1 cellular context compared by ENCODE assay signal in the genomic region with DNA sequence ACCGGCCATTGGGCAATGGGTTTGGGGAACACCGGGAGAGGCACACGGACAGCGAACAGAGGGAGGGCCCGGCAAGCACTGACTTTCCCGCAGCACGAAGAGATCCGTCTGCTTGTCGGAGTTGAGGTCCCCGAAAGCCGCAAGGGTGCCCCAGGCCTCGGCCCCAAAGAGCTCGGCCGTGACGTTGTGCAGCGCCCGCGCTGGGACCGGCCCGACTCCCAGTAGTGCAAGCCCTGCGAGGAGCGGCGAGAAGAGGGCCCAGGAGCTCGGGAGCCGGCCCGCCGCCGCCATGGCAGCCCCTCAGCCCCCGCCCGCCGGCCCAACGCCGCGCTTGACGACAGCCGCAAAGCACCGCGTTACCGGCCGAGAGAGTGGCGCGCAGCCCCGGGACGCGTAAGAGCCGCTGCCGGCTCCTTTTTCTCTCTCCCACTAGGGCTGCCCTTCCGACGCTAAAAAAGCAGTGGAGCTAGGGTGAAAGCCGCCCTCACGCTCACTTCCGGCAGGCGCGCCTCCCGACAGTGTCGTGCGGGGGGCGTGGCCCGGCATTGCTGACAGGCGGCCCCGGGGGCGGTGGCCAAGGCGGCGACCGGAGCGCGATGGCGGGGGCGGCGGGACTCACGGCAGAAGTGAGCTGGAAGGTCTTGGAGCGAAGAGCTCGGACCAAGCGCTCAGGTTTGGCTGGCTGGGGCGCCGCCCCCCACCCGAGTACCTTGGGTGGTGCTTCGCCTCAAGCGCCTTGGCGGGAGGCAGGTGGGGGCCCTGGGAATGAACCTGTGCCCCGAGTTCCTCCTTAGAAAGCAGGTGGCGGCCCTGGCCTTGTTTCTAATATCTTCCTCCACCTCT.
TF ChIP-seq lines count a peak whose summit lies in the region.

Gene ITFG1, minus strand, starts transcription at position 309 of the 843 bp plus-strand sequence. Its CDS starts 18 bp downstream, at position 291.
Gene PHKB, plus strand, starts transcription at position 577 of the 843 bp plus-strand sequence. Its CDS starts 20 bp downstream, at position 597.

TF ChIP-seq in HepG2, 621 proteins besides CTCF, POLR2A, EP300 and RAD21 (continued from another document and continues in another):
- TF ChIP-seq, protein P1, sequence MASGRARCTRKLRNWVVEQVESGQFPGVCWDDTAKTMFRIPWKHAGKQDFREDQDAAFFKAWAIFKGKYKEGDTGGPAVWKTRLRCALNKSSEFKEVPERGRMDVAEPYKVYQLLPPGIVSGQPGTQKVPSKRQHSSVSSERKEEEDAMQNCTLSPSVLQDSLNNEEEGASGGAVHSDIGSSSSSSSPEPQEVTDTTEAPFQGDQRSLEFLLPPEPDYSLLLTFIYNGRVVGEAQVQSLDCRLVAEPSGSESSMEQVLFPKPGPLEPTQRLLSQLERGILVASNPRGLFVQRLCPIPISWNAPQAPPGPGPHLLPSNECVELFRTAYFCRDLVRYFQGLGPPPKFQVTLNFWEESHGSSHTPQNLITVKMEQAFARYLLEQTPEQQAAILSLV (CRISPR knock-in tag; IDR thresholded peaks at IDR 0.05; ENCODE audit: borderline replicate concordance), result peak; percentile 80
- TF ChIP-seq ZFP62 (CRISPR knock-in tag; IDR thresholded peaks at IDR 0.05) (0 out of 2 replicates have a peak, but pooled peaks have one; percentile 77), XRCC5 (optimal IDR thresholded peaks at IDR 0.05; ENCODE audit: low read length) (peak; percentile 45), ZNF776 (CRISPR knock-in tag; IDR thresholded peaks at IDR 0.05) (no peak), ZSCAN22 (CRISPR knock-in tag; IDR thresholded peaks at IDR 0.05) (no peak), SRSF1 (optimal IDR thresholded peaks at IDR 0.05; ENCODE audit: low read depth, low read length) (peak; percentile 63), SMC3 (IDR thresholded peaks at IDR 0.05; ENCODE audit: low read length) (no peak), TBX3 (IDR thresholded peaks at IDR 0.05; ENCODE audit: borderline replicate concordance) (0 out of 2 replicates have a peak, but pooled peaks have one; percentile 32), MNT (IDR thresholded peaks at IDR 0.05) (peak; percentile 64), ZNF230 (CRISPR knock-in tag; IDR thresholded peaks at IDR 0.05) (no peak; the same call in 1 of the 2 replicates), KLF11 (CRISPR knock-in tag; IDR thresholded peaks at IDR 0.05) (no peak), IRF2 (CRISPR knock-in tag; IDR thresholded peaks at IDR 0.05) (0 out of 2 replicates have a peak, but pooled peaks have one; percentile 59), ATF7-NPFF (CRISPR knock-in tag; IDR thresholded peaks at IDR 0.05; ENCODE audit: low read depth) (peak; percentile 65), DDIT3 (CRISPR knock-in tag; IDR thresholded peaks at IDR 0.05) (no peak), SIX1 (CRISPR knock-in tag; IDR thresholded peaks at IDR 0.05; ENCODE audit: borderline replicate concordance) (0 out of 2 replicates have a peak, but pooled peaks have one; percentile 43), SMARCC2 (IDR thresholded peaks at IDR 0.05) (no peak), IKZF4 (CRISPR knock-in tag; IDR thresholded peaks at IDR 0.05; ENCODE audit: borderline replicate concordance, low read depth, not compliant biosample characterization) (no peak), ZNF326 (CRISPR knock-in tag; IDR thresholded peaks at IDR 0.05; ENCODE audit: borderline replicate concordance) (no peak), ZNF761 (CRISPR knock-in tag; conservative IDR thresholded peaks at IDR 0.05) (peak; percentile 95), ZGPAT (CRISPR knock-in tag; IDR thresholded peaks at IDR 0.05) (peak; percentile 91; the same call in 1 of the 2 replicates), MTF1 (CRISPR knock-in tag; IDR thresholded peaks at IDR 0.05) (no peak; the same call in 1 of the 2 replicates), KAT2B (IDR thresholded peaks at IDR 0.05; ENCODE audit: borderline replicate concordance, low read depth, low read length) (no peak), KDM4B (CRISPR knock-in tag; IDR thresholded peaks at IDR 0.05) (peak; percentile 38), NR2F2 (IDR thresholded peaks at IDR 0.05; ENCODE audit: borderline replicate concordance, low read depth) (peak; percentile 17; the same call in 1 of the 2 replicates), ZNF564 (CRISPR knock-in tag; IDR thresholded peaks at IDR 0.05) (peak; percentile 79; the same call in 1 of the 2 replicates), CENPX (CRISPR knock-in tag; IDR thresholded peaks at IDR 0.05) (no peak), ZFY (CRISPR knock-in tag; IDR thresholded peaks at IDR 0.05) (peak; percentile 94), RARG (CRISPR knock-in tag; IDR thresholded peaks at IDR 0.05; ENCODE audit: low read depth) (no peak), GFI1 (CRISPR knock-in tag; IDR thresholded peaks at IDR 0.05; ENCODE audit: borderline replicate concordance) (peak; percentile 86), ZNF468 (CRISPR knock-in tag; IDR thresholded peaks at IDR 0.05) (0 out of 2 replicates have a peak, but pooled peaks have one; percentile 36), PAF1 (CRISPR knock-in tag; IDR thresholded peaks at IDR 0.05) (no peak), ZNF639 (CRISPR knock-in tag; conservative IDR thresholded peaks at IDR 0.05) (peak; percentile 88), ZNF3 (CRISPR knock-in tag; IDR thresholded peaks at IDR 0.05) (no peak), ZNF550 (CRISPR knock-in tag; IDR thresholded peaks at IDR 0.05; ENCODE audit: borderline replicate concordance) (no peak; the same call in 1 of the 2 replicates), ZNF20 (CRISPR knock-in tag; IDR thresholded peaks at IDR 0.05) (no peak), ESRRA (CRISPR knock-in tag; IDR thresholded peaks at IDR 0.05; ENCODE audit: low read depth) (peak; percentile 63), GMEB2 (CRISPR knock-in tag; IDR thresholded peaks at IDR 0.05; ENCODE audit: low read depth) (no peak; the same call in 1 of the 2 replicates), SRY (CRISPR knock-in tag; IDR thresholded peaks at IDR 0.05) (peak; percentile 88)
- TF ChIP-seq, protein P2, sequence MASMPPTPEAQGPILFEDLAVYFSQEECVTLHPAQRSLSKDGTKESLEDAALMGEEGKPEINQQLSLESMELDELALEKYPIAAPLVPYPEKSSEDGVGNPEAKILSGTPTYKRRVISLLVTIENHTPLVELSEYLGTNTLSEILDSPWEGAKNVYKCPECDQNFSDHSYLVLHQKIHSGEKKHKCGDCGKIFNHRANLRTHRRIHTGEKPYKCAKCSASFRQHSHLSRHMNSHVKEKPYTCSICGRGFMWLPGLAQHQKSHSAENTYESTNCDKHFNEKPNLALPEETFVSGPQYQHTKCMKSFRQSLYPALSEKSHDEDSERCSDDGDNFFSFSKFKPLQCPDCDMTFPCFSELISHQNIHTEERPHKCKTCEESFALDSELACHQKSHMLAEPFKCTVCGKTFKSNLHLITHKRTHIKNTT (CRISPR knock-in tag; IDR thresholded peaks at IDR 0.05), result no peak
- TF ChIP-seq, protein P3, sequence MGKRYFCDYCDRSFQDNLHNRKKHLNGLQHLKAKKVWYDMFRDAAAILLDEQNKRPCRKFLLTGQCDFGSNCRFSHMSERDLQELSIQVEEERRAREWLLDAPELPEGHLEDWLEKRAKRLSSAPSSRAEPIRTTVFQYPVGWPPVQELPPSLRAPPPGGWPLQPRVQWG (CRISPR knock-in tag; IDR thresholded peaks at IDR 0.05; ENCODE audit: borderline replicate concordance, low read depth), result no peak
- TF ChIP-seq, protein P4, sequence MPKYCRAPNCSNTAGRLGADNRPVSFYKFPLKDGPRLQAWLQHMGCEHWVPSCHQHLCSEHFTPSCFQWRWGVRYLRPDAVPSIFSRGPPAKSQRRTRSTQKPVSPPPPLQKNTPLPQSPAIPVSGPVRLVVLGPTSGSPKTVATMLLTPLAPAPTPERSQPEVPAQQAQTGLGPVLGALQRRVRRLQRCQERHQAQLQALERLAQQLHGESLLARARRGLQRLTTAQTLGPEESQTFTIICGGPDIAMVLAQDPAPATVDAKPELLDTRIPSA (CRISPR knock-in tag; IDR thresholded peaks at IDR 0.05; ENCODE audit: borderline replicate concordance), result no peak
- TF ChIP-seq, protein P5, sequence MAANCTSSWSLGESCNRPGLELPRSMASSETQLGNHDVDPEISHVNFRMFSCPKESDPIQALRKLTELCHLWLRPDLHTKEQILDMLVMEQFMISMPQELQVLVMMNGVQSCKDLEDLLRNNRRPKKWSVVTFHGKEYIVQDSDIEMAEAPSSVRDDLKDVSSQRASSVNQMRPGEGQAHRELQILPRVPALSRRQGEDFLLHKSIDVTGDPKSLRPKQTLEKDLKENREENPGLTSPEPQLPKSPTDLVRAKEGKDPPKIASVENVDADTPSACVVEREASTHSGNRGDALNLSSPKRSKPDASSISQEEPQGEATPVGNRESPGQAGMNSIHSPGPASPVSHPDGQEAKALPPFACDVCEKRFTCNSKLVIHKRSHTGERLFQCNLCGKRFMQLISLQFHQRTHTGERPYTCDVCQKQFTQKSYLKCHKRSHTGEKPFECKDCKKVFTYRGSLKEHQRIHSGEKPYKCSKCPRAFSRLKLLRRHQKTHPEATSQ (CRISPR knock-in tag; IDR thresholded peaks at IDR 0.05; ENCODE audit: borderline replicate concordance), result no peak; the same call in 1 of the 2 replicates
- TF ChIP-seq, protein P6, sequence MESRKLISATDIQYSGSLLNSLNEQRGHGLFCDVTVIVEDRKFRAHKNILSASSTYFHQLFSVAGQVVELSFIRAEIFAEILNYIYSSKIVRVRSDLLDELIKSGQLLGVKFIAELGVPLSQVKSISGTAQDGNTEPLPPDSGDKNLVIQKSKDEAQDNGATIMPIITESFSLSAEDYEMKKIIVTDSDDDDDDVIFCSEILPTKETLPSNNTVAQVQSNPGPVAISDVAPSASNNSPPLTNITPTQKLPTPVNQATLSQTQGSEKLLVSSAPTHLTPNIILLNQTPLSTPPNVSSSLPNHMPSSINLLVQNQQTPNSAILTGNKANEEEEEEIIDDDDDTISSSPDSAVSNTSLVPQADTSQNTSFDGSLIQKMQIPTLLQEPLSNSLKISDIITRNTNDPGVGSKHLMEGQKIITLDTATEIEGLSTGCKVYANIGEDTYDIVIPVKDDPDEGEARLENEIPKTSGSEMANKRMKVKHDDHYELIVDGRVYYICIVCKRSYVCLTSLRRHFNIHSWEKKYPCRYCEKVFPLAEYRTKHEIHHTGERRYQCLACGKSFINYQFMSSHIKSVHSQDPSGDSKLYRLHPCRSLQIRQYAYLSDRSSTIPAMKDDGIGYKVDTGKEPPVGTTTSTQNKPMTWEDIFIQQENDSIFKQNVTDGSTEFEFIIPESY (CRISPR knock-in tag; IDR thresholded peaks at IDR 0.05), result no peak
